14 cellular contexts compared by ENCODE assay signal in the genomic region with DNA sequence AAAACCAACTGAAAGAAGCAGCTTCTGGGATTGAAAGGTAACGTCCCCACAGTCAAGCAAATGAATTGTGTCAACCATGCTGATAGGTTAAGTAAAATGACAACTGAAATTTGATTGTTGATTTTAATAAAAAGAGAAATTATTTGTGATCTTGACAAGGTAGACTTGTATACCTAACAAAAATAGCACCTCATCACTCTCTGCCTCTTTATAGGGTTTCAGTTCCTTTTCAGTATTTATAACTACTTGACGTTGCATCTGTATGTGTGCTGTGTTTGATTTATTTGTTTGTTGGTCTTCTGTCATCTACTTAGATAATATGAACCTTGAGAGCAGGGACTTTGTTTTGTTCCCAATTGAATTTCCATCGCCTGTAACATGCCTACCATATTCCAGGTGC. TPM values are rescaled to one million over a fixed set of nuclear protein-coding genes. Genes with fewer than 3 reads are reported as not detected.
DNase-seq lines count a peak whose midpoint lies in the region; ATAC-seq, FAIRE-seq and TF ChIP-seq lines count a peak whose summit lies in the region.
"Had no signal": no experiment of that assay in that cellular context is flagged by ENCODE, and none has a peak within 500 bp of the region (broad histone marks: within the 10 kb centered on the region; RNA-seq: fewer than 3 reads in every experiment).

No MANE protein-coding gene starts in this region.

- no TSS peak for BruUV-seq in OCI-LY7 (replicated peaks; lab: Mats Ljungman, UMichigan)

- H3K4me1 ChIP-seq in OCI-LY7 (ENCODE audit: insufficient read depth, low read length, poor library complexity, severe bottlenecking): peaks cover 28% of the 10 kb centered on the region

- ATAC-seq in GM19468 (IDR thresholded peaks at IDR 0.05; ENCODE audit: extremely low read depth, unreplicated experiment): peak; percentile 96
- ATAC-seq in HG03039 (IDR thresholded peaks at IDR 0.05; ENCODE audit: unreplicated experiment): peak; percentile 98

- H2AFZ ChIP-seq in OCI-LY7 (ENCODE audit: low read length): peak overlapping the region; percentile 39; the same call in 1 of the 2 replicates

- H3K9me3 ChIP-seq in OCI-LY7 (ENCODE audit: low read length): no peaks in the 10 kb centered on the region
- H3K9me3 ChIP-seq: suprapubic skin had no signal

- CTCF ChIA-PET in OCI-LY7 (lab: Charles Lee; ENCODE audit: unreplicated experiment): no interaction called here

- peak overlapping the region; percentile 82 for H3K4me2 ChIP-seq in OCI-LY7 (ENCODE audit: low read length)

- intact Hi-C loops in OCI-LY7 (cut with micrococcal nuclease; ENCODE audit: unreplicated experiment): no loop called here

- no peaks in the 10 kb centered on the region for H3K36me3 ChIP-seq in OCI-LY7 (ENCODE audit: insufficient read depth, low read length)
- H3K36me3 ChIP-seq: brain microvascular endothelial cell, suprapubic skin had no signal

- FAIRE-seq in GM12892 (lab: Jason Lieb, UNC): peak; percentile 73
- FAIRE-seq: H1 had no signal

- POLR2A ChIA-PET in OCI-LY7 (lab: Charles Lee): no interaction called here

- H3K4me3 ChIP-seq in OCI-LY7 (ENCODE audit: low read depth, low read length, poor library complexity, severe bottlenecking): peak overlapping the region; percentile 33
- H3K4me3 ChIP-seq: suprapubic skin had no signal

- H4K20me1 ChIP-seq in OCI-LY7 (ENCODE audit: insufficient read depth, low read length): no peaks in the 10 kb centered on the region

- no peak for TF ChIP-seq POLR2A in GM12892 (IDR thresholded peaks at IDR 0.05; ENCODE audit: low read depth, low read length)

- no peak for TF ChIP-seq CTCF in OCI-LY7 (conservative IDR thresholded peaks at IDR 0.05; ENCODE audit: low read length)

- no peaks in the 10 kb centered on the region for H3K79me2 ChIP-seq in OCI-LY7 (ENCODE audit: insufficient read depth, low read depth, low read length)

- H3K27ac ChIP-seq in OCI-LY7 (ENCODE audit: low read depth, low read length, poor library complexity, severe bottlenecking): peak overlapping the region; percentile 8

- no peak for DNase-seq in GM12892 (ENCODE audit: insufficient read length)
- DNase-seq in OCI-LY7 (ENCODE audit: low spot score): peak; percentile 65
- DNase-seq in T-helper 1 cell: no peak
- no peak for DNase-seq in globus pallidus (ENCODE audit: low spot score)
- DNase-seq in iPS-NIHi11 (ENCODE audit: low spot score): no peak
- no peak for DNase-seq in stimulated activated CD4-positive, alpha-beta T cell treated with anti-CD3 and anti-CD28 coated beads, Interleukin-2, amount 100 ng/mL, for 48 hours
- DNase-seq: activated CD8-positive, alpha-beta memory T cell treated with anti-CD3 and anti-CD28 coated beads for 24 hours; CD8-positive, alpha-beta memory T cell; NCI-H1436 had no signal

- H3K9me2 ChIP-seq in OCI-LY7 (ENCODE audit: insufficient read depth, low read length): no peaks in the 10 kb centered on the region

RNA-seq across cellular contexts. Expression of a gene that starts 7.9 kb away (rescaled TPM):
- polyA plus RNA-seq in GM12892 (2012; ENCODE audit: missing spikeins): 3.3 TPM
- total RNA-seq in OCI-LY7 (2014; rRNA removed; shearing (Covaris generic)): 9.2 and 9.8 TPM in 2 replicates
- 13.6 and 15.1 TPM in 2 replicates for total RNA-seq in OCI-LY7 (2022)
